ENCODE assay signal across 1 cellular context in genomic region chr13:77298403-77298802, GRCh38.
TF ChIP-seq lines count a peak whose summit lies in the region.

No MANE protein-coding gene starts in this region.

TF ChIP-seq in GM23338, 12 proteins besides CTCF, POLR2A, EP300 and RAD21 (continued from another document):
- TF ChIP-seq REST (IDR thresholded peaks at IDR 0.05; ENCODE audit: unreplicated experiment) = no peak
TF ChIP-seq in GM23338: peak in this region for 0.
